ENCODE assay signal across 8 cellular contexts in genomic region chr17:73231841-73232586, GRCh38. TPM values are rescaled to one million over a fixed set of nuclear protein-coding genes. Genes with fewer than 3 reads are reported as not detected.
DNase-seq lines count a peak whose midpoint lies in the region; ATAC-seq and TF ChIP-seq lines count a peak whose summit lies in the region.

No MANE protein-coding gene starts in this region.

- peak overlapping the region; percentile 78 for H2AFZ ChIP-seq in SU-DHL-6 (ENCODE audit: low read depth, low read length, severe bottlenecking)
- peak overlapping the region; percentile 82 for H2AFZ ChIP-seq in parathyroid adenoma

- 0 out of 2 replicates have a peak, but pooled peaks have one; percentile 5 for TF ChIP-seq CTCF in GM12874 (IDR thresholded peaks at IDR 0.05; ENCODE audit: insufficient read depth, low read depth, low read length)
- TF ChIP-seq CTCF in SU-DHL-6 (IDR thresholded peaks at IDR 0.05; ENCODE audit: insufficient read depth, low read length, poor library complexity, severe bottlenecking), result no peak
- peak; percentile 16 for TF ChIP-seq CTCF in cardiac muscle cell (IDR thresholded peaks at IDR 0.05; ENCODE audit: low read depth, low read length)
- TF ChIP-seq CTCF in parathyroid adenoma (IDR thresholded peaks at IDR 0.05), result peak; percentile 80
- TF ChIP-seq CTCF in tibial nerve (IDR thresholded peaks at IDR 0.05), result peak; percentile 37 to 68 (median 56)

- no peaks in the 10 kb centered on the region for H3K9me3 Mint-ChIP-seq in activated naive CD8-positive, alpha-beta T cell treated with anti-CD3 and anti-CD28 coated beads, Interleukin-2, amount 50 U/mL, for 24 hours

- peak overlapping the region; percentile 82 for H3K4me2 ChIP-seq in SU-DHL-6 (ENCODE audit: low read depth, low read length, poor library complexity, severe bottlenecking)
- H3K4me2 ChIP-seq in parathyroid adenoma (ENCODE audit: low read length), result peak overlapping the region; percentile 89

- peak overlapping the region; percentile 97 for H3K27ac Mint-ChIP-seq in activated naive CD8-positive, alpha-beta T cell treated with anti-CD3 and anti-CD28 coated beads, Interleukin-2, amount 50 U/mL, for 24 hours

- peaks cover 66% of the 10 kb centered on the region for H3K4me1 Mint-ChIP-seq in activated naive CD8-positive, alpha-beta T cell treated with anti-CD3 and anti-CD28 coated beads, Interleukin-2, amount 50 U/mL, for 24 hours

- H3K4me3 ChIP-seq in SU-DHL-6 (ENCODE audit: insufficient read depth, low read length, poor library complexity, severe bottlenecking) (peak overlapping the region; percentile 93), cardiac muscle cell (peak overlapping the region; percentile 86), parathyroid adenoma (ENCODE audit: low read depth, low read length) (peak overlapping the region; percentile 81), tibial nerve (peak overlapping the region; percentile 72 to 100 (median 88))

- H3K9me2 ChIP-seq in SU-DHL-6 (replicated peaks; ENCODE audit: insufficient read depth, low read length), result no peaks in the 10 kb centered on the region

- peak overlapping the region; percentile 60 for H3K27ac ChIP-seq in SU-DHL-6 (ENCODE audit: low read depth, low read length)
- H3K27ac ChIP-seq in cardiac muscle cell, result peak overlapping the region; percentile 92
- H3K27ac ChIP-seq in parathyroid adenoma, result peak overlapping the region; percentile 74
- H3K27ac ChIP-seq in tibial nerve, result peak overlapping the region; percentile 40 to 95 (median 84)

- H3K9ac ChIP-seq in SU-DHL-6 (ENCODE audit: low read length) (peak overlapping the region; percentile 92), parathyroid adenoma (peak overlapping the region; percentile 78)

- H3K36me3 ChIP-seq in SU-DHL-6 (ENCODE audit: low read length), result peaks cover 13% of the 10 kb centered on the region; the same call in 1 of the 2 replicates
- H3K36me3 ChIP-seq in cardiac muscle cell, result peaks cover 18% of the 10 kb centered on the region
- no peaks in the 10 kb centered on the region for H3K36me3 ChIP-seq in parathyroid adenoma (ENCODE audit: control insufficient read depth, insufficient read depth, low read length)
- H3K36me3 ChIP-seq in tibial nerve, result peaks cover 0 to 20% (median 0%) of the 10 kb centered on the region in 3 donors

- TF ChIP-seq POLR2A in tibial nerve (IDR thresholded peaks at IDR 0.05), result peak; percentile 66 to 81

- H3K9me3 ChIP-seq in SU-DHL-6 (ENCODE audit: insufficient read depth, low read length), result no peaks in the 10 kb centered on the region
- no peaks in the 10 kb centered on the region for H3K9me3 ChIP-seq in cardiac muscle cell (ENCODE audit: low read depth)
- no peaks in the 10 kb centered on the region for H3K9me3 ChIP-seq in parathyroid adenoma (ENCODE audit: control insufficient read depth, low read length)
- no peaks in the 10 kb centered on the region for H3K9me3 ChIP-seq in tibial nerve

- no peaks in the 10 kb centered on the region for H3F3A ChIP-seq in SU-DHL-6 (ENCODE audit: insufficient read depth)

- peak; percentile 80 to 87 for TF ChIP-seq EP300 in tibial nerve (IDR thresholded peaks at IDR 0.05)

- H3K79me2 ChIP-seq in SU-DHL-6 (ENCODE audit: insufficient read depth, low read length), result peaks cover 65% of the 10 kb centered on the region
- peaks cover 11% of the 10 kb centered on the region for H3K79me2 ChIP-seq in parathyroid adenoma

- no peaks in the 10 kb centered on the region for H3K27me3 Mint-ChIP-seq in activated naive CD8-positive, alpha-beta T cell treated with anti-CD3 and anti-CD28 coated beads, Interleukin-2, amount 50 U/mL, for 24 hours

- peaks cover 21% of the 10 kb centered on the region for H3K36me3 Mint-ChIP-seq in activated naive CD8-positive, alpha-beta T cell treated with anti-CD3 and anti-CD28 coated beads, Interleukin-2, amount 50 U/mL, for 24 hours (ENCODE audit: low read depth)

- H3K4me1 ChIP-seq in cardiac muscle cell (ENCODE audit: low read depth) (peaks cover 14% of the 10 kb centered on the region), parathyroid adenoma (peaks cover 13% of the 10 kb centered on the region), tibial nerve (peaks cover 2 to 61% (median 25%) of the 10 kb centered on the region in 4 donors)

- peak; percentile 93 to 98 (median 96) for DNase-seq in NCI-H1417 (lab: John Stamatoyannopoulos, UW)
- peak; percentile 99 for DNase-seq in activated naive CD8-positive, alpha-beta T cell treated with anti-CD3 and anti-CD28 coated beads, Interleukin-2, amount 50 U/mL, for 24 hours
- peak; percentile 96 to 97 for DNase-seq in cardiac muscle cell (ENCODE audit: low read depth in 1 of 2, low spot score in 1 of 2)
- peak; percentile 94 to 95 for DNase-seq in tibial nerve (ENCODE audit: low spot score in 2 of 2)

- peak; percentile 85 for ATAC-seq in HG02759 (IDR thresholded peaks at IDR 0.05; ENCODE audit: unreplicated experiment)
- ATAC-seq in activated naive CD8-positive, alpha-beta T cell treated with anti-CD3 and anti-CD28 coated beads, Interleukin-2, amount 50 U/mL, for 24 hours, result peak; percentile 86

- 0 to 2% methylated on average over 25 to 62 of the region's 63 CpGs for WGBS in tibial nerve, 2 donors

- H3K27me3 ChIP-seq in SU-DHL-6 (ENCODE audit: low read length) (no peaks in the 10 kb centered on the region), cardiac muscle cell (no peaks in the 10 kb centered on the region), parathyroid adenoma (ENCODE audit: control insufficient read depth, insufficient read depth, low read length) (no peaks in the 10 kb centered on the region), tibial nerve (no peaks in the 10 kb centered on the region)

- no peaks in the 10 kb centered on the region for H4K20me1 ChIP-seq in SU-DHL-6 (ENCODE audit: low read depth, low read length)

- H3K4me3 Mint-ChIP-seq in activated naive CD8-positive, alpha-beta T cell treated with anti-CD3 and anti-CD28 coated beads, Interleukin-2, amount 50 U/mL, for 24 hours, result peak overlapping the region; percentile 95

RNA-seq across cellular contexts. Expression of gene CPSF4L, which starts 29.7 kb away (rescaled TPM):
- not detected in 2 replicates for total RNA-seq in cardiac muscle cell
- polyA plus RNA-seq in cardiac muscle cell, result not detected in 2 replicates
- total RNA-seq in tibial nerve, result not detected

RNA-seq across cellular contexts. Expression of gene COG1, which starts 39.2 kb away (rescaled TPM):
- 22.1 and 37.9 TPM in 2 replicates for total RNA-seq in cardiac muscle cell
- polyA plus RNA-seq in cardiac muscle cell, result 42.4 and 61.2 TPM in 2 replicates
- total RNA-seq in tibial nerve, result 10 to 100 TPM; 23.6 to 46.2 (median 28.6) TPM

Comparison
In these comparisons a context has a peak if more than half of its experiments do, and no peak if none do; other contexts are left out.
1. Peak in every context shown above with its lines: DNase-seq, ATAC-seq, H3K4me3 ChIP-seq and H3K27ac ChIP-seq.